In genomic region chr1:54495954-54496353, GRCh38 we compare ENCODE assay signal across 40 cellular contexts.
"Had no signal": no experiment of that assay in that cellular context is flagged by ENCODE, and none has a peak within 500 bp of the region (broad histone marks: within the 10 kb centered on the region; RNA-seq: fewer than 3 reads in every experiment).

No MANE protein-coding gene starts in this region.

- H3K27ac ChIP-seq: adrenal gland, ascending aorta, body of pancreas, brain microvascular endothelial cell, breast epithelium, cardiac muscle cell had no signal

- H3K36me3 ChIP-seq: adrenal gland, ascending aorta, brain microvascular endothelial cell, breast epithelium, cardiac muscle cell had no signal

- H3K36me3 Mint-ChIP-seq: activated naive CD4-positive, alpha-beta T cell treated with anti-CD3 and anti-CD28 coated beads, Interleukin-2, amount 10 ng/mL, durations not matched to agents 7 days and 5 days; activated naive CD4-positive, alpha-beta T cell treated with anti-CD3 and anti-CD28 coated beads, Interleukin-2, amount 50 U/mL, for 24 hours; activated naive CD4-positive, alpha-beta T cell treated with anti-CD3 and anti-CD28 coated beads, Interleukin-2, amount 50 U/mL, for 72 hours; activated naive CD8-positive, alpha-beta T cell; activated naive CD8-positive, alpha-beta T cell treated with anti-CD3 and anti-CD28 coated beads for 36 hours; activated naive CD8-positive, alpha-beta T cell treated with anti-CD3 and anti-CD28 coated beads, Interleukin-2, amount 10 ng/mL, durations not matched to agents 7 days and 5 days; brain had no signal

- H3K4me3 ChIP-seq: adrenal gland, ascending aorta, body of pancreas, breast epithelium, cardiac muscle cell had no signal

- H3K4me1 Mint-ChIP-seq: activated T-helper 17 cell treated with anti-CD3 and anti-CD28 coated beads, Interleukin-2, amount 50 U/mL, for 72 hours; central memory CD8-positive, alpha-beta T cell had no signal

- DNase-seq: activated effector memory CD4-positive, alpha-beta T cell treated with anti-CD3 and anti-CD28 coated beads, Interleukin-2, amount 50 U/mL, for 16 hours; activated effector memory CD4-positive, alpha-beta T cell treated with Interleukin-2 at 50 U/mL for 16 hours; activated gamma-delta T cell; activated gamma-delta T cell treated with Interleukin-2 at 50 U/mL for 16 hours; activated naive CD4-positive, alpha-beta T cell; activated naive CD4-positive, alpha-beta T cell treated with anti-CD3 and anti-CD28 coated beads for 36 hours; activated naive CD4-positive, alpha-beta T cell treated with anti-CD3 and anti-CD28 coated beads, Interleukin-2, amount 10 ng/mL, durations not matched to agents 7 days and 5 days; activated naive CD4-positive, alpha-beta T cell treated with anti-CD3 and anti-CD28 coated beads, Interleukin-2, amount 50 U/mL, for 16 hours; activated naive CD4-positive, alpha-beta T cell treated with Interleukin-2 at 50 U/mL for 16 hours; activated naive CD8-positive, alpha-beta T cell treated with anti-CD3 and anti-CD28 coated beads for 36 hours; activated naive CD8-positive, alpha-beta T cell treated with anti-CD3 and anti-CD28 coated beads, Interleukin-2, amount 10 ng/mL, durations not matched to agents 7 days and 5 days; activated naive CD8-positive, alpha-beta T cell treated with anti-CD3 and anti-CD28 coated beads, Interleukin-2, amount 50 U/mL, for 24 hours; activated T-cell treated with anti-CD3 and anti-CD28 coated beads, Interleukin-2, amount 50 U/mL, for 1 hour; activated T-cell treated with anti-CD3 and anti-CD28 coated beads, Interleukin-2, amount 50 U/mL, for 24 hours; activated T-cell treated with anti-CD3 and anti-CD28 coated beads, Interleukin-2, amount 50 U/mL, for 4 hours; activated T-cell treated with anti-CD3 and anti-CD28 coated beads, Interleukin-2, amount 50 U/mL, for 48 hours; activated T-cell treated with anti-CD3 and anti-CD28 coated beads, Interleukin-2, amount 50 U/mL, for 72 hours; adrenal gland; amniotic stem cell; amygdala; anterior cingulate cortex; aorta; body of pancreas; brain microvascular endothelial cell; caudate nucleus; central memory CD4-positive, alpha-beta T cell; cerebellar nuclear complex had no signal

- H3K9me3 ChIP-seq: adrenal gland, ascending aorta, body of pancreas, breast epithelium had no signal

- H3K27me3 ChIP-seq: ascending aorta, body of pancreas, breast epithelium, cardiac muscle cell had no signal

- H3K4me3 Mint-ChIP-seq: activated naive CD4-positive, alpha-beta T cell treated with anti-CD3 and anti-CD28 coated beads for 36 hours; activated naive CD4-positive, alpha-beta T cell treated with anti-CD3 and anti-CD28 coated beads, Interleukin-2, amount 10 ng/mL, durations not matched to agents 7 days and 5 days; activated naive CD4-positive, alpha-beta T cell treated with anti-CD3 and anti-CD28 coated beads, Interleukin-2, amount 50 U/mL, for 24 hours; activated naive CD8-positive, alpha-beta T cell; activated naive CD8-positive, alpha-beta T cell treated with anti-CD3 and anti-CD28 coated beads for 36 hours; activated naive CD8-positive, alpha-beta T cell treated with anti-CD3 and anti-CD28 coated beads, Interleukin-2, amount 10 ng/mL, durations not matched to agents 7 days and 5 days; activated naive CD8-positive, alpha-beta T cell treated with anti-CD3 and anti-CD28 coated beads, Interleukin-2, amount 50 U/mL, for 24 hours; activated T-cell treated with anti-CD3 and anti-CD28 coated beads, Interleukin-2, amount 50 U/mL, for 24 hours; activated T-cell treated with anti-CD3 and anti-CD28 coated beads, Interleukin-2, amount 50 U/mL, for 4 hours; activated T-cell treated with anti-CD3 and anti-CD28 coated beads, Interleukin-2, amount 50 U/mL, for 72 hours; activated T-helper 1 cell treated with anti-CD3 and anti-CD28 coated beads, Interleukin-12 subunit alpha, Interleukin-12 subunit beta, Interleukin-2, Interleukin-4 antibody, amounts not matched to agents 30 ng/mL and 10 ng/mL and 1 ng/mL, durations not matched to agents 14 hours and 24 hours and 36 hours; activated T-helper 17 cell treated with anti-CD3 and anti-CD28 coated beads, Interleukin-2, amount 50 U/mL, for 72 hours; brain; central memory CD8-positive, alpha-beta T cell had no signal

- H3K9me3 Mint-ChIP-seq: activated naive CD4-positive, alpha-beta T cell treated with anti-CD3 and anti-CD28 coated beads for 36 hours; activated naive CD4-positive, alpha-beta T cell treated with anti-CD3 and anti-CD28 coated beads, Interleukin-2, amount 10 ng/mL, durations not matched to agents 7 days and 5 days; activated naive CD4-positive, alpha-beta T cell treated with anti-CD3 and anti-CD28 coated beads, Interleukin-2, amount 50 U/mL, for 24 hours; activated naive CD4-positive, alpha-beta T cell treated with anti-CD3 and anti-CD28 coated beads, Interleukin-2, amount 50 U/mL, for 72 hours; activated naive CD8-positive, alpha-beta T cell treated with anti-CD3 and anti-CD28 coated beads for 36 hours; activated naive CD8-positive, alpha-beta T cell treated with anti-CD3 and anti-CD28 coated beads, Interleukin-2, amount 10 ng/mL, durations not matched to agents 7 days and 5 days; activated naive CD8-positive, alpha-beta T cell treated with anti-CD3 and anti-CD28 coated beads, Interleukin-2, amount 50 U/mL, for 24 hours; activated T-cell treated with anti-CD3 and anti-CD28 coated beads, Interleukin-2, amount 50 U/mL, for 24 hours; activated T-cell treated with anti-CD3 and anti-CD28 coated beads, Interleukin-2, amount 50 U/mL, for 4 hours; activated T-cell treated with anti-CD3 and anti-CD28 coated beads, Interleukin-2, amount 50 U/mL, for 72 hours; activated T-helper 1 cell treated with anti-CD3 and anti-CD28 coated beads, Interleukin-12 subunit alpha, Interleukin-12 subunit beta, Interleukin-2, Interleukin-4 antibody, amounts not matched to agents 30 ng/mL and 10 ng/mL and 1 ng/mL, durations not matched to agents 14 hours and 24 hours and 36 hours; activated T-helper 17 cell treated with anti-CD3 and anti-CD28 coated beads, Interleukin-2, amount 50 U/mL, for 72 hours; activated T-helper 2 cell treated with anti-CD3 and anti-CD28 coated beads, Interferon-gamma antibody, Interleukin-2, Interleukin-4, amounts not matched to agents 10 μg/mL and 5 μg/mL and 100 μg/mL, durations not matched to agents 14 hours and 24 hours and 36 hours; central memory CD8-positive, alpha-beta T cell had no signal

- H3K27ac Mint-ChIP-seq: activated naive CD4-positive, alpha-beta T cell treated with anti-CD3 and anti-CD28 coated beads for 36 hours; activated naive CD4-positive, alpha-beta T cell treated with anti-CD3 and anti-CD28 coated beads, Interleukin-2, amount 10 ng/mL, durations not matched to agents 7 days and 5 days; activated naive CD4-positive, alpha-beta T cell treated with anti-CD3 and anti-CD28 coated beads, Interleukin-2, amount 50 U/mL, for 72 hours; activated naive CD8-positive, alpha-beta T cell; activated naive CD8-positive, alpha-beta T cell treated with anti-CD3 and anti-CD28 coated beads for 36 hours; activated naive CD8-positive, alpha-beta T cell treated with anti-CD3 and anti-CD28 coated beads, Interleukin-2, amount 10 ng/mL, durations not matched to agents 7 days and 5 days; activated naive CD8-positive, alpha-beta T cell treated with anti-CD3 and anti-CD28 coated beads, Interleukin-2, amount 50 U/mL, for 24 hours; activated T-cell treated with anti-CD3 and anti-CD28 coated beads, Interleukin-2, amount 50 U/mL, for 24 hours; activated T-cell treated with anti-CD3 and anti-CD28 coated beads, Interleukin-2, amount 50 U/mL, for 72 hours; activated T-helper 1 cell treated with anti-CD3 and anti-CD28 coated beads, Interleukin-12 subunit alpha, Interleukin-12 subunit beta, Interleukin-2, Interleukin-4 antibody, amounts not matched to agents 30 ng/mL and 10 ng/mL and 1 ng/mL, durations not matched to agents 14 hours and 24 hours and 36 hours; activated T-helper 17 cell treated with anti-CD3 and anti-CD28 coated beads, Interleukin-2, amount 50 U/mL, for 72 hours; activated T-helper 2 cell treated with anti-CD3 and anti-CD28 coated beads, Interferon-gamma antibody, Interleukin-2, Interleukin-4, amounts not matched to agents 10 μg/mL and 5 μg/mL and 100 μg/mL, durations not matched to agents 14 hours and 24 hours and 36 hours had no signal

- FAIRE-seq: astrocyte, bronchial epithelial cell had no signal

- ATAC-seq: activated naive CD4-positive, alpha-beta T cell treated with anti-CD3 and anti-CD28 coated beads, Interleukin-2, amount 50 U/mL, for 72 hours; activated naive CD8-positive, alpha-beta T cell treated with anti-CD3 and anti-CD28 coated beads, Interleukin-2, amount 50 U/mL, for 24 hours; activated T-cell treated with anti-CD3 and anti-CD28 coated beads, Interleukin-2, amount 50 U/mL, for 4 hours; activated T-cell treated with anti-CD3 and anti-CD28 coated beads, Interleukin-2, amount 50 U/mL, for 72 hours; activated T-helper 17 cell treated with anti-CD3 and anti-CD28 coated beads, Interleukin-2, amount 50 U/mL, for 72 hours; body of pancreas had no signal
